Comparison of ENCODE assay signal across 8 cellular contexts in the genomic region with DNA sequence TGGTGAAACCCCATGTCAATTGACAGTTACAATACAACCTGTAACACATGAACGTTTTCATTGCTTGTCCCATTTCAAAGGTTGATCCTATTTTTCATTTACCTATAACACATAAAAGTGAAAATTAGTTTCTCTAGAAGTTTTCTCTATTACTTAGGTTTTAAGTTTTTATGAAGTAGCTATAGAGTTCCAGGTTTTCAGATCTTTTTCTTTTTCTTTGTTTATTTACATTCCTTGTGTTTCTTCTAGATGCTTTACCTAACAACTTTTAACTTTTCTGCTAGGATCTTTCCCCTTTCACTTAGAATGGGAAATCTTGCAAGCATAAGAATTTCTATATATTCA.
"Had no signal": no experiment of that assay in that cellular context is flagged by ENCODE, and none has a peak within 500 bp of the region (broad histone marks: within the 10 kb centered on the region; RNA-seq: fewer than 3 reads in every experiment).

No MANE protein-coding gene starts in this region.

- H3K27ac Mint-ChIP-seq: IgD-negative memory B cell had no signal

- H3K27ac ChIP-seq: HL-60, KMS-11 had no signal

- H3K4me3 Mint-ChIP-seq: IgD-negative memory B cell had no signal

- H3K4me2 ChIP-seq: KMS-11 had no signal

- H3K4me3 ChIP-seq: K562 had no signal

- H3K9ac ChIP-seq: KMS-11 had no signal

- FAIRE-seq: HTR-8/SVneo, K562 had no signal

- ATAC-seq: K562 had no signal

- DNase-seq: IMR-90, KBM-7, KG1 had no signal

- H3K36me3 Mint-ChIP-seq: IgD-negative memory B cell had no signal
